13 cellular contexts compared by ENCODE assay signal in the genomic region with DNA sequence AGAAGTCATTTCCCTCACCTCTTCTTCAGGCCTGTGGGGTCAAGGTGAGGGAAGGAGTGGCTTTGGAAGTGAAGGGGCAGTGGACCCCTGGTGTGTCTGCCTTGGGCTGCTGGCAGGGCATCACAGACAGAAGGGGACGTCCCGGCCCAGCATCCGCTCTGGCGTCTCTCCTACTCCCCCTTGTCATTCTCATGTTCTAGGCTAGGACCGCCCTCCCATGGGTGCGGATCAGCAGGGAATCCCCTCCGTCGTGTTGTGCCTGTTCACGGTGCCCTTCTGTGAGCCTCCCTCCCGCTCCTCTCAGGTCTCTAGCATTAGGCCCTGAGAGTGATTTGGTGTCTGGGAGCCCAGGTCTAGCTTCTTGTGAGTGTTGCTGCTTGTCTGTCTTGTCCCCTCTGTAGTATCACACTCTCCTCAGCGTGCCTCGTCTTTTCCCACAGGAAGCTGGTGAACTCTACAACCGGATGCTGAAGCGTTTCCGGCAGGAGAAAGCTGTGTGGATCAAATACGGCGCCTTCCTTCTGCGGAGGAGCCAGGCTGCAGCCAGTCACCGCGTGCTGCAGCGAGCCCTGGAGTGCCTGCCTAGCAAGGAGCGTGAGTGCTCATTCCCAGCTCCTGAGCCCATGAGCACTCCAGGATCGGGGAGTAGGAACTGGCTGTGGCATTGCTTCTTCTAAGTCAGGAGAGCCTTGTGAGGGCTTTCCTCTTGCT. TPM values are rescaled to one million over a fixed set of nuclear protein-coding genes. Genes with fewer than 3 reads are reported as not detected.
DNase-seq lines count a peak whose midpoint lies in the region; TF ChIP-seq lines count a peak whose summit lies in the region.
"Had no signal": no experiment of that assay in that cellular context is flagged by ENCODE, and none has a peak within 500 bp of the region (broad histone marks: within the 10 kb centered on the region; RNA-seq: fewer than 3 reads in every experiment).

No MANE protein-coding gene starts in this region.

- intact Hi-C loops in CD14-positive monocyte (cut with micrococcal nuclease) = no loop called here
- intact Hi-C loops in dendritic cell treated with granulocyte-macrophage colony-stimulating factor and Interleukin-4, amounts not matched to agents 40 ng/mL and 50 ng/mL, for 4 days (cut with micrococcal nuclease) = no loop called here
- intact Hi-C loops in activated T-helper 2 cell treated with anti-CD3 and anti-CD28 coated beads, Interferon-gamma antibody, Interleukin-2, Interleukin-4, amounts not matched to agents 10 μg/mL and 5 μg/mL and 100 μg/mL, durations not matched to agents 14 hours and 24 hours and 36 hours (cut with micrococcal nuclease) = no loop called here

- H3K27ac Mint-ChIP-seq in CD14-positive monocyte = peak overlapping the region in 6 of 7 donors; percentile 15 to 80 (median 55)
- H3K27ac Mint-ChIP-seq in dendritic cell treated with granulocyte-macrophage colony-stimulating factor and Interleukin-4, amounts not matched to agents 40 ng/mL and 50 ng/mL, for 4 days = peak overlapping the region; percentile 6
- no peak overlapping the region for H3K27ac Mint-ChIP-seq in activated T-helper 2 cell treated with anti-CD3 and anti-CD28 coated beads, Interferon-gamma antibody, Interleukin-2, Interleukin-4, amounts not matched to agents 10 μg/mL and 5 μg/mL and 100 μg/mL, durations not matched to agents 14 hours and 24 hours and 36 hours

- H3K36me3 Mint-ChIP-seq in CD14-positive monocyte = peaks cover 88 to 95% of the 10 kb centered on the region in 2 donors
- peaks cover 97% of the 10 kb centered on the region for H3K36me3 Mint-ChIP-seq in dendritic cell treated with granulocyte-macrophage colony-stimulating factor and Interleukin-4, amounts not matched to agents 40 ng/mL and 50 ng/mL, for 4 days (ENCODE audit: low read depth)
- H3K36me3 Mint-ChIP-seq in activated T-helper 2 cell treated with anti-CD3 and anti-CD28 coated beads, Interferon-gamma antibody, Interleukin-2, Interleukin-4, amounts not matched to agents 10 μg/mL and 5 μg/mL and 100 μg/mL, durations not matched to agents 14 hours and 24 hours and 36 hours (ENCODE audit: low read depth) = peaks cover 81% of the 10 kb centered on the region

- H3K4me3 Mint-ChIP-seq in CD14-positive monocyte = no peak overlapping the region
- H3K4me3 Mint-ChIP-seq in dendritic cell treated with granulocyte-macrophage colony-stimulating factor and Interleukin-4, amounts not matched to agents 40 ng/mL and 50 ng/mL, for 4 days = no peak overlapping the region
- H3K4me3 Mint-ChIP-seq in activated T-helper 2 cell treated with anti-CD3 and anti-CD28 coated beads, Interferon-gamma antibody, Interleukin-2, Interleukin-4, amounts not matched to agents 10 μg/mL and 5 μg/mL and 100 μg/mL, durations not matched to agents 14 hours and 24 hours and 36 hours (ENCODE audit: low read depth) = no peak overlapping the region

- peaks cover 0 to 2% (median 0%) of the 10 kb centered on the region in 3 donors for H3K27me3 Mint-ChIP-seq in CD14-positive monocyte (ENCODE audit: low read depth in 3 of 3)
- H3K27me3 Mint-ChIP-seq in dendritic cell treated with granulocyte-macrophage colony-stimulating factor and Interleukin-4, amounts not matched to agents 40 ng/mL and 50 ng/mL, for 4 days = no peaks in the 10 kb centered on the region
- no peaks in the 10 kb centered on the region for H3K27me3 Mint-ChIP-seq in activated T-helper 2 cell treated with anti-CD3 and anti-CD28 coated beads, Interferon-gamma antibody, Interleukin-2, Interleukin-4, amounts not matched to agents 10 μg/mL and 5 μg/mL and 100 μg/mL, durations not matched to agents 14 hours and 24 hours and 36 hours (ENCODE audit: low read depth)

- peaks cover 27% of the 10 kb centered on the region for H3K4me1 Mint-ChIP-seq in CD14-positive monocyte
- peaks cover 53% of the 10 kb centered on the region for H3K4me1 Mint-ChIP-seq in dendritic cell treated with granulocyte-macrophage colony-stimulating factor and Interleukin-4, amounts not matched to agents 40 ng/mL and 50 ng/mL, for 4 days (ENCODE audit: low read depth)
- H3K4me1 Mint-ChIP-seq in activated T-helper 2 cell treated with anti-CD3 and anti-CD28 coated beads, Interferon-gamma antibody, Interleukin-2, Interleukin-4, amounts not matched to agents 10 μg/mL and 5 μg/mL and 100 μg/mL, durations not matched to agents 14 hours and 24 hours and 36 hours (ENCODE audit: low read depth) = peaks cover 15% of the 10 kb centered on the region

- DNase-seq in CD14-positive monocyte (ENCODE audit: low spot score) (no peak), SHP77 treated with DMSO at 0.1 percent for 48 hours (lab: John Stamatoyannopoulos, UW) (no peak)
- no peak for DNase-seq in activated T-helper 2 cell treated with anti-CD3 and anti-CD28 coated beads, Interferon-gamma antibody, Interleukin-2, Interleukin-4, amounts not matched to agents 10 μg/mL and 5 μg/mL and 100 μg/mL, durations not matched to agents 14 hours and 24 hours and 36 hours (ENCODE audit: low spot score)
- DNase-seq: DMS79 treated with DMSO at 0.1 percent for 48 hours, foreskin keratinocyte, kidney, NCI-H2227 treated with DMSO at 0.1 percent for 48 hours, OCI-M1 had no signal

- H3K9me3 Mint-ChIP-seq in CD14-positive monocyte = no peaks in the 10 kb centered on the region
- H3K9me3 Mint-ChIP-seq in dendritic cell treated with granulocyte-macrophage colony-stimulating factor and Interleukin-4, amounts not matched to agents 40 ng/mL and 50 ng/mL, for 4 days = no peaks in the 10 kb centered on the region
- H3K9me3 Mint-ChIP-seq in activated T-helper 2 cell treated with anti-CD3 and anti-CD28 coated beads, Interferon-gamma antibody, Interleukin-2, Interleukin-4, amounts not matched to agents 10 μg/mL and 5 μg/mL and 100 μg/mL, durations not matched to agents 14 hours and 24 hours and 36 hours = no peaks in the 10 kb centered on the region

- TF ChIP-seq CTCF in CD14-positive monocyte (IDR thresholded peaks at IDR 0.05) = no peak

RNA-seq across cellular contexts. Expression of gene CALHM2, which starts 8.5 kb away (rescaled TPM):
- 10 to 100 TPM; 48.4 to 66.5 TPM for polyA plus RNA-seq in CD14-positive monocyte
- 20.3 and 21.1 TPM in 2 replicates for total RNA-seq in activated T-helper 2 cell treated with anti-CD3 and anti-CD28 coated beads, Interferon-gamma antibody, Interleukin-2, Interleukin-4, amounts not matched to agents 10 μg/mL and 5 μg/mL and 100 μg/mL, durations not matched to agents 14 hours and 24 hours and 36 hours
- polyA plus RNA-seq: neural cell had no signal

RNA-seq across cellular contexts. Expression of gene CALHM1, which starts 15.1 kb away (rescaled TPM):
- polyA plus RNA-seq in CD14-positive monocyte = not detected
- 0.09 TPM in 1 of 2 replicates, not detected in the other for total RNA-seq in activated T-helper 2 cell treated with anti-CD3 and anti-CD28 coated beads, Interferon-gamma antibody, Interleukin-2, Interleukin-4, amounts not matched to agents 10 μg/mL and 5 μg/mL and 100 μg/mL, durations not matched to agents 14 hours and 24 hours and 36 hours
- total RNA-seq: dermis microvascular lymphatic vessel endothelial cell, foreskin keratinocyte, H4, kidney, tibial nerve had no signal
- polyA plus RNA-seq: foreskin keratinocyte, neural cell had no signal

RNA-seq across cellular contexts. Expression of gene CALHM3, which starts 35.4 kb away (rescaled TPM):
- under 1 TPM in 1 of 2 donors, not detected in 1; 0.62 TPM for polyA plus RNA-seq in CD14-positive monocyte
- not detected in 2 replicates for total RNA-seq in activated T-helper 2 cell treated with anti-CD3 and anti-CD28 coated beads, Interferon-gamma antibody, Interleukin-2, Interleukin-4, amounts not matched to agents 10 μg/mL and 5 μg/mL and 100 μg/mL, durations not matched to agents 14 hours and 24 hours and 36 hours
- total RNA-seq: dermis microvascular lymphatic vessel endothelial cell, foreskin keratinocyte, H4, kidney, tibial nerve had no signal
- polyA plus RNA-seq: foreskin keratinocyte, neural cell had no signal

RNA-seq across cellular contexts. Expression of gene PDCD11, which starts 47.2 kb away (rescaled TPM):
- 1 to 10 TPM; 2.9 to 3.3 TPM for polyA plus RNA-seq in CD14-positive monocyte
- total RNA-seq in activated T-helper 2 cell treated with anti-CD3 and anti-CD28 coated beads, Interferon-gamma antibody, Interleukin-2, Interleukin-4, amounts not matched to agents 10 μg/mL and 5 μg/mL and 100 μg/mL, durations not matched to agents 14 hours and 24 hours and 36 hours = 79.4 and 81.6 TPM in 2 replicates

RNA-seq across cellular contexts. Expression of gene ATP5MK, which starts 47.4 kb away (rescaled TPM):
- polyA plus RNA-seq in CD14-positive monocyte = 100 to 1,000 TPM; 529 to 531 TPM
- 476 and 483 TPM in 2 replicates for total RNA-seq in activated T-helper 2 cell treated with anti-CD3 and anti-CD28 coated beads, Interferon-gamma antibody, Interleukin-2, Interleukin-4, amounts not matched to agents 10 μg/mL and 5 μg/mL and 100 μg/mL, durations not matched to agents 14 hours and 24 hours and 36 hours
